ENCODE assay signal across 8 cellular contexts in genomic region chr13:22061806-22062391, GRCh38.
A peak's percentile ranks its signal among the peaks of the same experiment; 100 is the strongest.
DNase-seq lines count a peak whose midpoint lies in the region; ATAC-seq and FAIRE-seq lines count a peak whose summit lies in the region.

No MANE protein-coding gene starts in this region.

- POLR2A ChIA-PET in naive thymus-derived CD8-positive, alpha-beta T cell (lab: Charles Lee) = interaction anchor here (0.6 to 4.3 kb wide), 7 partner anchors 13 to 458 kb away, joined by 3 to 27 read pairs (median 3); partner anchors contain the start of genes FGF9 and MICU2

- no peak overlapping the region for H2AFZ ChIP-seq in GM23248

- peak overlapping the region; percentile 66 to 96 (median 78) for H3K27ac Mint-ChIP-seq in IgD-negative memory B cell
- peak overlapping the region; percentile 94 to 100 (median 98) for H3K27ac Mint-ChIP-seq in naive thymus-derived CD8-positive, alpha-beta T cell

- H3K27me3 Mint-ChIP-seq in IgD-negative memory B cell = no peaks in the 10 kb centered on the region
- no peaks in the 10 kb centered on the region for H3K27me3 Mint-ChIP-seq in naive thymus-derived CD8-positive, alpha-beta T cell

- H3K79me2 ChIP-seq in GM23248 (ENCODE audit: insufficient read depth) = no peaks in the 10 kb centered on the region

- FAIRE-seq in frontal cortex (lab: Jason Lieb, UNC) = no peak

- peaks cover 0 to 2% (median 0%) of the 10 kb centered on the region in 3 donors for H3K9me3 Mint-ChIP-seq in IgD-negative memory B cell
- H3K9me3 Mint-ChIP-seq in naive thymus-derived CD8-positive, alpha-beta T cell = peaks cover 0 to 9% (median 0%) of the 10 kb centered on the region in 9 donors

- peaks cover 2% of the 10 kb centered on the region for H3K36me3 Mint-ChIP-seq in IgD-negative memory B cell
- H3K36me3 Mint-ChIP-seq in naive thymus-derived CD8-positive, alpha-beta T cell = peaks cover 0 to 1% (median 0%) of the 10 kb centered on the region in 3 donors

- no peaks in the 10 kb centered on the region for H3K9me2 ChIP-seq in GM23248 (ENCODE audit: insufficient read depth)

- H3K4me2 ChIP-seq in GM23248 (ENCODE audit: unreplicated experiment) = no peak overlapping the region

- no peaks in the 10 kb centered on the region for H3K4me1 ChIP-seq in GM23248 (ENCODE audit: insufficient read depth)

- H3K4me1 Mint-ChIP-seq in IgD-negative memory B cell = peaks cover 25 to 61% (median 36%) of the 10 kb centered on the region in 3 donors
- H3K4me1 Mint-ChIP-seq in naive thymus-derived CD8-positive, alpha-beta T cell = peaks cover 41 to 80% (median 77%) of the 10 kb centered on the region in 4 donors

- in situ Hi-C loops in GM23248 (cut with MboI) = no loop called here

- ATAC-seq in GM18870 (IDR thresholded peaks at IDR 0.05; ENCODE audit: unreplicated experiment) = peak; percentile 80
- peak; percentile 65 for ATAC-seq in GM21737 (IDR thresholded peaks at IDR 0.05; ENCODE audit: unreplicated experiment)
- peak; percentile 70 to 73 for ATAC-seq in naive thymus-derived CD8-positive, alpha-beta T cell

- 43 to 44% methylated on average over 7 of the region's 7 CpGs for WGBS in GM23248 (ENCODE audit: low coverage in 1 of 2, low lambda C conversion rate in 2 of 2, missing lambda C conversion rate in 2 of 2), 2 experiments

- H3K4me3 ChIP-seq in GM23248 = no peak overlapping the region

- H3F3A ChIP-seq in GM23248 (ENCODE audit: insufficient read depth) = no peaks in the 10 kb centered on the region

- H3K27me3 ChIP-seq in GM23248 (replicated peaks; ENCODE audit: insufficient read depth) = no peaks in the 10 kb centered on the region

- H3K36me3 ChIP-seq in GM23248 (ENCODE audit: low read depth) = no peaks in the 10 kb centered on the region

- DNase-seq in naive thymus-derived CD8-positive, alpha-beta T cell = peak in 6 of 10 donors; percentile 19 to 86 (median 57)
- DNase-seq in glomerular visceral epithelial cell (ENCODE audit: extremely low spot score) (no peak), GM23248 (no peak), frontal cortex (ENCODE audit: low spot score in 2 of 2) (no peak), NCI-H187 treated with DMSO at 0.1 percent for 48 hours (lab: John Stamatoyannopoulos, UW) (no peak)

- no peak overlapping the region for H3K27ac ChIP-seq in GM23248

- peak overlapping the region; percentile 19 to 71 (median 56) for H3K4me3 Mint-ChIP-seq in IgD-negative memory B cell
- peak overlapping the region; percentile 44 to 83 (median 64) for H3K4me3 Mint-ChIP-seq in naive thymus-derived CD8-positive, alpha-beta T cell

- no peak overlapping the region for H3K9ac ChIP-seq in GM23248

- H3K9me3 ChIP-seq in GM23248 (ENCODE audit: low read depth) = no peaks in the 10 kb centered on the region

- no peaks in the 10 kb centered on the region for H4K20me1 ChIP-seq in GM23248 (ENCODE audit: insufficient read depth)

Comparison
In these comparisons a context has a peak if more than half of its experiments do, and no peak if none do; other contexts are left out.
1. DNase-seq: peak in naive thymus-derived CD8-positive, alpha-beta T cell (6 of 10); none in glomerular visceral epithelial cell (single experiment), GM23248 (single experiment), frontal cortex (0 of 2) and NCI-H187 treated with DMSO at 0.1 percent for 48 hours (single experiment).
2. Peak in every context shown above with its lines, with median percentiles within 50 percentile points of each other: ATAC-seq.